8 cellular contexts compared by ENCODE assay signal in genomic region chrX:107118322-107119147, GRCh38. TPM values are rescaled to one million over a fixed set of nuclear protein-coding genes. Genes with fewer than 3 reads are reported as not detected.
A peak's percentile ranks its signal among the peaks of the same experiment; 100 is the strongest.
DNase-seq lines count a peak whose midpoint lies in the region; ATAC-seq and TF ChIP-seq lines count a peak whose summit lies in the region.

RBM41 (minus strand) TSS chrX:107118822; CDS start chrX:107118773, 49 bp downstream.

- H3K4me3 ChIP-seq in BLaER1 (peak within 1 kb of the TSS; percentile 76), duodenal mucosa (ENCODE audit: low read depth in 1 of 2, low read length in 2 of 2) (peak within 1 kb of the TSS; percentile 79), liver (ENCODE audit: low read depth in 1 of 3, low read length in 3 of 3) (peak within 1 kb of the TSS; percentile 62 to 85 (median 68))

- peak; percentile 99 for ATAC-seq in GM19395 (IDR thresholded peaks at IDR 0.05; ENCODE audit: unreplicated experiment)
- peak; percentile 100 for ATAC-seq in HG03521 (IDR thresholded peaks at IDR 0.05; ENCODE audit: unreplicated experiment)

- H3K9ac ChIP-seq in BLaER1 (peak within 1 kb of the TSS; percentile 84), duodenal mucosa (ENCODE audit: low read depth in 1 of 2, low read length in 2 of 2) (peak within 1 kb of the TSS; percentile 47 to 54), liver (ENCODE audit: low read depth in 1 of 2, low read length in 2 of 2) (peak within 1 kb of the TSS; percentile 39 to 61)

- under 1% methylated on average over 37 of the region's 37 CpGs for WGBS in liver

- no peaks in the 10 kb centered on the region for H3K9me3 ChIP-seq in BLaER1
- H3K9me3 ChIP-seq in duodenal mucosa (ENCODE audit: control insufficient read depth in 1 of 2, low read length in 2 of 2), result no peaks in the 10 kb centered on the region
- no peaks in the 10 kb centered on the region for H3K9me3 ChIP-seq in liver (ENCODE audit: control insufficient read depth in 4 of 4, low read length in 3 of 4)

- no peak for TF ChIP-seq RAD21 in liver (IDR thresholded peaks at IDR 0.05)

- H3K4me2 ChIP-seq in BLaER1, result peak within 1 kb of the TSS; percentile 59

- peak within 1 kb of the TSS; percentile 84 for H3K27ac ChIP-seq in BLaER1
- peak within 1 kb of the TSS; percentile 10 for H3K27ac ChIP-seq in duodenal mucosa (ENCODE audit: low read depth, low read length)
- peak within 1 kb of the TSS; percentile 70 to 72 for H3K27ac ChIP-seq in liver (ENCODE audit: low read depth in 1 of 2, low read length in 2 of 2)

- H3K4me1 ChIP-seq in BLaER1 (0 out of 2 replicates have a peak, but pooled peaks cover 4% of the 10 kb centered on the region), duodenal mucosa (ENCODE audit: control insufficient read depth in 1 of 2, insufficient read depth in 2 of 2, low read length in 2 of 2) (peaks cover 5 to 9% of the 10 kb centered on the region in 2 donors), liver (ENCODE audit: control insufficient read depth in 4 of 4, insufficient read depth in 4 of 4, low read length in 3 of 4) (peaks cover 0 to 6% (median 3%) of the 10 kb centered on the region in 4 donors)

- H3K27me3 ChIP-seq in BLaER1 (peaks cover 91% of the 10 kb centered on the region), duodenal mucosa (ENCODE audit: control insufficient read depth in 1 of 2, insufficient read depth in 2 of 2, low read length in 2 of 2) (no peaks in the 10 kb centered on the region), liver (ENCODE audit: control insufficient read depth in 4 of 4, insufficient read depth in 4 of 4, low read length in 3 of 4) (peaks cover 0 to 3% (median 0%) of the 10 kb centered on the region in 4 donors)

- H4K20me1 ChIP-seq in BLaER1, result no peaks in the 10 kb centered on the region

- H3K36me3 ChIP-seq in BLaER1, result peaks cover 30% of the 10 kb centered on the region
- H3K36me3 ChIP-seq in duodenal mucosa (ENCODE audit: control insufficient read depth in 1 of 2, insufficient read depth in 2 of 2, low read length in 2 of 2), result peaks cover 13 to 24% of the 10 kb centered on the region in 2 donors
- H3K36me3 ChIP-seq in liver (ENCODE audit: control insufficient read depth in 4 of 4, insufficient read depth in 3 of 4, low read depth in 1 of 4, low read length in 3 of 4), result peaks cover 0 to 25% (median 18%) of the 10 kb centered on the region in 4 donors

- no peak for TF ChIP-seq CTCF in liver (IDR thresholded peaks at IDR 0.05; ENCODE audit: low read depth, low read length, missing input control)

- DNase-seq in NCI-H526 treated with DMSO at 0.1 percent for 48 hours (lab: John Stamatoyannopoulos, UW), result peak; percentile 40
- DNase-seq in activated CD4-positive, alpha-beta T cell treated with anti-CD3 and anti-CD28 coated beads, Interleukin-2, amount 50 U/mL, for 48 hours, result peak; percentile 64 to 74
- DNase-seq in stimulated activated CD4-positive, alpha-beta T cell treated with anti-CD3 and anti-CD28 coated beads, Interleukin-4, amount 100 ng/mL, for 1 hour, result peak; percentile 67

TF ChIP-seq in liver, 16 proteins besides CTCF, POLR2A, EP300 and RAD21:
- TF ChIP-seq FOXA2 (IDR thresholded peaks at IDR 0.05) (peak; percentile 39), ATF3 (IDR thresholded peaks at IDR 0.05) (no peak), ZBTB33 (IDR thresholded peaks at IDR 0.05) (no peak), YY1 (IDR thresholded peaks at IDR 0.05) (peak; percentile 63), HNF4A (conservative IDR thresholded peaks at IDR 0.05) (peak; percentile 30 to 36), TAF1 (conservative IDR thresholded peaks at IDR 0.05) (peak; percentile 32), MAX (IDR thresholded peaks at IDR 0.05) (peak; percentile 30)

RNA-seq across cellular contexts. Expression of gene RBM41, which starts in this region (rescaled TPM):
- total RNA-seq in liver, result 10 to 100 TPM in 1 of 2 donors, 1 to 10 TPM in 1; 9.7 to 17.6 TPM
- polyA plus RNA-seq in liver, result 10 to 100 TPM in 1 of 2 donors, 1 to 10 TPM in 1; 3.3 to 10.2 TPM

Comparison
In these comparisons a context has a peak if more than half of its experiments do, and no peak if none do; other contexts are left out.
1. Peak in every context shown above with its lines: DNase-seq, ATAC-seq, H3K4me3 ChIP-seq and H3K27ac ChIP-seq.
2. H3K27ac ChIP-seq: peak in every context shown above with its lines; median percentile 84 in BLaER1; 71 in liver; 10 in duodenal mucosa.